12 cellular contexts compared by ENCODE assay signal in the genomic region with DNA sequence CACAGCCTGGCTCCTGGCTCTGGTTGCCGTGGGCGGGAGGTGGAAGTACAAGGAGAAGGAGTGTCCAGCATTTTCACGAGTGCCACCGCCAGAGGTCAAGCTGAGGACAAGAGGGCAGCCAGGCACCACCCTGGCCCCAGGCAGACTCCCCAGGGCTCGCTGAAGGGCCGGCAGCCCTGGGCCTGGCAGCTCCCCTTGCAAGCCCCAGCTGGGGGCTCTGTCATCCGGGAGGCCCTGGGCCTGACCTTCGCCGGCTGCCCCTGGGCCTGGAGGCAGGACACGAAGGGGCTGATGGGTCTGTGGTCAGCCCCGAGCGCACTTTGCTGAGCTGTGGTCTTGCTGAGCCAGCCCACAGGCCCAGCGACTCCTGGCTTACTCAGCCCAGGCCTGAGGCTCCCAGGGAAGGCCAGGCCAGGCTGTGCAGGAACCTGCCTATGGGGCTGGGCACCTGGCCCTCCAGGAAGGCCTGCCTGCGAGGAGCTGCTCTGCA.
DNase-seq lines count a peak whose midpoint lies in the region; ATAC-seq, FAIRE-seq and TF ChIP-seq lines count a peak whose summit lies in the region.
"Had no signal": no experiment of that assay in that cellular context is flagged by ENCODE, and none has a peak within 500 bp of the region (broad histone marks: within the 10 kb centered on the region; RNA-seq: fewer than 3 reads in every experiment).

No MANE protein-coding gene starts in this region.

- H3K4me1 ChIP-seq in adipocyte (ENCODE audit: control insufficient read depth, insufficient read depth, low read length), result peaks cover 36% of the 10 kb centered on the region
- H3K4me1 ChIP-seq in foreskin keratinocyte, result no peaks in the 10 kb centered on the region

- DNase-seq in H54 (ENCODE audit: insufficient read length, low spot score), result peak; percentile 64
- DNase-seq in adipocyte (ENCODE audit: low read depth), result peak; percentile 18
- peak; percentile 11 for DNase-seq in kidney tubule cell (ENCODE audit: low spot score)
- peak; percentile 13 for DNase-seq in stromal cell of bone marrow (ENCODE audit: low read depth)
- no peak for DNase-seq in NCI-H1048 (lab: John Stamatoyannopoulos, UW)
- no peak for DNase-seq in retina
- no peak for DNase-seq in foreskin keratinocyte
- DNase-seq: activated CD4-positive, alpha-beta T cell treated with anti-CD3 and anti-CD28 coated beads, Interleukin-2, amount 50 U/mL, for 1 hour; activated naive CD4-positive, alpha-beta T cell; NCI-H510A had no signal

- ATAC-seq in GM21529 (IDR thresholded peaks at IDR 0.05; ENCODE audit: unreplicated experiment), result no peak
- no peak for ATAC-seq in foreskin keratinocyte

- H3K9ac ChIP-seq in adipocyte (ENCODE audit: low read length), result peak overlapping the region; percentile 20
- H3K9ac ChIP-seq: KMS-11 had no signal

- no peaks in the 10 kb centered on the region for H3K36me3 ChIP-seq in adipocyte (ENCODE audit: control insufficient read depth, insufficient read depth, low read length, severe bottlenecking)

- FAIRE-seq in H54 (lab: Jason Lieb, UNC), result no peak

- H3K27me3 ChIP-seq in adipocyte (replicated peaks; ENCODE audit: control insufficient read depth, insufficient read depth, low read length) (no peaks in the 10 kb centered on the region), foreskin keratinocyte (peaks cover 12% of the 10 kb centered on the region)

- no peak overlapping the region for H3K4me3 ChIP-seq in adipocyte (ENCODE audit: low read length)

- TF ChIP-seq CTCF in foreskin keratinocyte (conservative IDR thresholded peaks at IDR 0.05), result no peak

- no peaks in the 10 kb centered on the region for H3K9me3 ChIP-seq in adipocyte (ENCODE audit: control insufficient read depth, low read length)

- no peak for TF ChIP-seq POLR2A in H54 (IDR thresholded peaks at IDR 0.05; ENCODE audit: low read depth, low read length)

- no peak overlapping the region for H3K27ac ChIP-seq in foreskin keratinocyte
- H3K27ac ChIP-seq: KMS-11 had no signal

Comparison
In these comparisons a context has a peak if more than half of its experiments do, and no peak if none do; other contexts are left out.
1. DNase-seq: peak in H54 (single experiment), adipocyte (single experiment), kidney tubule cell (single experiment) and stromal cell of bone marrow (single experiment); none in NCI-H1048 (single experiment), retina (single experiment) and foreskin keratinocyte (0 of 2).